ENCODE assay signal across 27 cellular contexts in genomic region chr16:52229471-52229870, GRCh38.
"Had no signal": no experiment of that assay in that cellular context is flagged by ENCODE, and none has a peak within 500 bp of the region (broad histone marks: within the 10 kb centered on the region; RNA-seq: fewer than 3 reads in every experiment).

No MANE protein-coding gene starts in this region.

- DNase-seq: stimulated activated CD4-positive, alpha-beta T cell treated with anti-CD3 and anti-CD28 coated beads, Interleukin-2, amount 100 ng/mL, for 48 hours; stimulated activated CD4-positive, alpha-beta T cell treated with anti-CD3 and anti-CD28 coated beads, Interleukin-4, amount 100 ng/mL, for 1 hour; stimulated activated CD4-positive, alpha-beta T cell treated with anti-CD3 and anti-CD28 coated beads, Interleukin-4, amount 100 ng/mL, for 24 hours; stimulated activated CD4-positive, alpha-beta T cell treated with anti-CD3 and anti-CD28 coated beads, Interleukin-4, amount 100 ng/mL, for 4 hours; stimulated activated CD8-positive, alpha-beta memory T cell treated with anti-CD3 and anti-CD28 coated beads, Interleukin-4, amount 100 ng/mL, for 48 hours; stimulated activated naive B cell treated with anti-CD40 and anti-IgM and Interleukin-4, amounts not matched to agents 10 μg/mL and 1 μg/mL and 100 μg/mL, for 72 hours; stimulated activated naive CD4-positive, alpha-beta T cell; stimulated activated naive CD4-positive, alpha-beta T cell treated with Interleukin-2 at 50 U/mL for 16 hours; stimulated activated naive CD8-positive, alpha-beta T cell treated with anti-CD3 and anti-CD28 coated beads, Interleukin-15, amount 100 ng/mL, for 72 hours; stimulated activated naive CD8-positive, alpha-beta T cell treated with anti-CD3 and anti-CD28 coated beads, Interleukin-15, Interleukin-2, amounts not matched to agents 100 U/mL and 50 U/mL, for 24 hours; stomach; substantia nigra; testis; thyroid gland; tibial artery; transverse colon; upper lobe of left lung; upper lobe of right lung; uterus had no signal

- H3K4me1 ChIP-seq: stomach, suprapubic skin, testis, thyroid gland, tibial artery, tibial nerve, transverse colon, upper lobe of left lung, upper lobe of right lung, uterus, vagina had no signal

- H3K9me3 Mint-ChIP-seq: stimulated activated naive B cell treated with anti-CD40 and anti-IgM and Interleukin-4, amounts not matched to agents 10 μg/mL and 1 μg/mL and 100 μg/mL, for 72 hours; stimulated activated naive CD8-positive, alpha-beta T cell treated with anti-CD3 and anti-CD28 coated beads, Interleukin-15, amount 100 ng/mL, for 72 hours had no signal

- H3K27ac ChIP-seq: stomach, suprapubic skin, testis, thoracic aorta, thyroid gland, tibial artery, tibial nerve, transverse colon, upper lobe of left lung, upper lobe of right lung, uterus, vagina had no signal

- H3K4me3 Mint-ChIP-seq: stimulated activated effector memory CD8-positive, alpha-beta T cell treated with anti-CD3 and anti-CD28 coated beads, Interleukin-12 subunit alpha, Interleukin-12 subunit beta, amount 100 ng/mL, for 72 hours; stimulated activated memory B cell treated with anti-CD40 and anti-IgM and Interleukin-4, amounts not matched to agents 10 μg/mL and 1 μg/mL and 100 μg/mL, for 72 hours; stimulated activated naive B cell treated with anti-CD40 and anti-IgM and Interleukin-4, amounts not matched to agents 10 μg/mL and 1 μg/mL and 100 μg/mL, for 72 hours; stimulated activated naive CD8-positive, alpha-beta T cell treated with anti-CD3 and anti-CD28 coated beads, Interleukin-15, amount 100 ng/mL, for 72 hours; stimulated activated naive CD8-positive, alpha-beta T cell treated with anti-CD3 and anti-CD28 coated beads, Interleukin-15, Interleukin-2, amounts not matched to agents 100 ng/mL and 50 ng/mL, for 24 hours; type B pancreatic cell had no signal

- H3K4me3 ChIP-seq: stomach, suprapubic skin, testis, thoracic aorta, thyroid gland, tibial artery, tibial nerve, transverse colon, upper lobe of left lung, upper lobe of right lung, uterus, vagina had no signal

- H3K4me1 Mint-ChIP-seq: stimulated activated effector memory CD8-positive, alpha-beta T cell treated with anti-CD3 and anti-CD28 coated beads, Interleukin-12 subunit alpha, Interleukin-12 subunit beta, amount 100 ng/mL, for 72 hours; stimulated activated memory B cell treated with anti-CD40 and anti-IgM and Interleukin-4, amounts not matched to agents 10 μg/mL and 1 μg/mL and 100 μg/mL, for 72 hours; stimulated activated naive B cell treated with anti-CD40 and anti-IgM and Interleukin-4, amounts not matched to agents 10 μg/mL and 1 μg/mL and 100 μg/mL, for 72 hours; stimulated activated naive CD8-positive, alpha-beta T cell treated with anti-CD3 and anti-CD28 coated beads, Interleukin-15, amount 100 ng/mL, for 72 hours had no signal

- H3K36me3 Mint-ChIP-seq: stimulated activated effector memory CD8-positive, alpha-beta T cell treated with anti-CD3 and anti-CD28 coated beads, Interleukin-12 subunit alpha, Interleukin-12 subunit beta, amount 100 ng/mL, for 72 hours; stimulated activated memory B cell treated with anti-CD40 and anti-IgM and Interleukin-4, amounts not matched to agents 10 μg/mL and 1 μg/mL and 100 μg/mL, for 72 hours; stimulated activated naive B cell treated with anti-CD40 and anti-IgM and Interleukin-4, amounts not matched to agents 10 μg/mL and 1 μg/mL and 100 μg/mL, for 72 hours; type B pancreatic cell had no signal

- H3K27me3 Mint-ChIP-seq: stimulated activated memory B cell treated with anti-CD40 and anti-IgM and Interleukin-4, amounts not matched to agents 10 μg/mL and 1 μg/mL and 100 μg/mL, for 72 hours; stimulated activated naive B cell treated with anti-CD40 and anti-IgM and Interleukin-4, amounts not matched to agents 10 μg/mL and 1 μg/mL and 100 μg/mL, for 72 hours; stimulated activated naive CD8-positive, alpha-beta T cell treated with anti-CD3 and anti-CD28 coated beads, Interleukin-15, amount 100 ng/mL, for 72 hours; stimulated activated naive CD8-positive, alpha-beta T cell treated with anti-CD3 and anti-CD28 coated beads, Interleukin-15, Interleukin-2, amounts not matched to agents 100 ng/mL and 50 ng/mL, for 24 hours had no signal

- H3K27ac Mint-ChIP-seq: stimulated activated effector memory CD8-positive, alpha-beta T cell treated with anti-CD3 and anti-CD28 coated beads, Interleukin-12 subunit alpha, Interleukin-12 subunit beta, amount 100 ng/mL, for 72 hours; stimulated activated memory B cell treated with anti-CD40 and anti-IgM and Interleukin-4, amounts not matched to agents 10 μg/mL and 1 μg/mL and 100 μg/mL, for 72 hours; stimulated activated naive B cell treated with anti-CD40 and anti-IgM and Interleukin-4, amounts not matched to agents 10 μg/mL and 1 μg/mL and 100 μg/mL, for 72 hours; stimulated activated naive CD8-positive, alpha-beta T cell treated with anti-CD3 and anti-CD28 coated beads, Interleukin-15, amount 100 ng/mL, for 72 hours; stimulated activated naive CD8-positive, alpha-beta T cell treated with anti-CD3 and anti-CD28 coated beads, Interleukin-15, Interleukin-2, amounts not matched to agents 100 ng/mL and 50 ng/mL, for 24 hours; type B pancreatic cell had no signal

- H3K9me3 ChIP-seq: stomach, suprapubic skin, testis, thoracic aorta, thyroid gland, tibial artery, tibial nerve, transverse colon, upper lobe of left lung, upper lobe of right lung, uterus, vagina had no signal

- H3K27me3 ChIP-seq: stomach, suprapubic skin, testis, thyroid gland, tibial artery, tibial nerve, transverse colon, upper lobe of left lung, upper lobe of right lung, uterus, vagina had no signal

- H3K36me3 ChIP-seq: stomach, suprapubic skin, thoracic aorta, thyroid gland, tibial artery, tibial nerve, transverse colon, upper lobe of left lung, upper lobe of right lung, uterus, vagina had no signal
